ENCODE assay signal across 23 cellular contexts in the genomic region with DNA sequence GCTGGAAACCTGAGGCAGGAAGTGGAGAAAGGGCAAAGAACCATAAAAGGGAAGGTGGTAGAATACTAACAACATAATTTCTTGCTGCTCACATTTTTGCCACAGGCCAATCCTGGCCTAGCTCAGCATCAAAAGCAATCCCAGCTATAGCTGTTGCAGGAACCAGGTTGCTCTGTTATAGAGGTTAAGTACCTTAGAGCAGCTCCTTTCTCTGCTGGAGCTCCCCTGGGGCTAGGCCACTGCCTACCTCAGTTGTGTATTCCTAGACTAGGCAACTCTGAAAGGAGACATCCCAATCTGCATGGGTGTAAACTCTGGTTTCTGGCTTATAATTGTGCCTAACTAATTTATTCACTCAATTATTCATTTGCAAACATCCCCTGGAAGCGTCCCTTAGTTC.
"Had no signal": no experiment of that assay in that cellular context is flagged by ENCODE, and none has a peak within 500 bp of the region (broad histone marks: within the 10 kb centered on the region; RNA-seq: fewer than 3 reads in every experiment).

No MANE protein-coding gene starts in this region.

- H3K4me3 Mint-ChIP-seq: mesothelial cell of epicardium, naive B cell had no signal

- H3K27me3 ChIP-seq: colonic mucosa, dorsolateral prefrontal cortex, esophagus muscularis mucosa, gastroesophageal sphincter, hepatocyte, left lung had no signal

- H3K79me2 ChIP-seq: hepatocyte had no signal

- H3K27ac ChIP-seq: colonic mucosa, dorsolateral prefrontal cortex, esophagus muscularis mucosa, foreskin keratinocyte, gastroesophageal sphincter, heart left ventricle, hepatocyte, left lung, lower lobe of right lung had no signal

- H3K9me3 ChIP-seq: colonic mucosa, esophagus muscularis mucosa, gastroesophageal sphincter, left lung, lower lobe of right lung, mucosa of descending colon had no signal

- H3K4me1 Mint-ChIP-seq: mesothelial cell of epicardium had no signal

- H3K36me3 Mint-ChIP-seq: mesothelial cell of epicardium had no signal

- H3K36me3 ChIP-seq: colonic mucosa, esophagus muscularis mucosa, gastroesophageal sphincter, heart left ventricle, left lung, lower lobe of right lung had no signal

- H3K4me2 ChIP-seq: hepatocyte had no signal

- H3K4me1 ChIP-seq: colonic mucosa, esophagus muscularis mucosa, foreskin keratinocyte, gastroesophageal sphincter, heart left ventricle, left lung, lower lobe of right lung had no signal

- H2AFZ ChIP-seq: hepatocyte had no signal

- H3K4me3 ChIP-seq: colonic mucosa, dorsolateral prefrontal cortex, esophagus muscularis mucosa, gastroesophageal sphincter, heart left ventricle, hepatocyte, left lung, lower lobe of right lung, mucosa of descending colon had no signal

- DNase-seq: colonic mucosa; dermis blood vessel endothelial cell; dorsolateral prefrontal cortex; effector CD4-positive, alpha-beta T cell; effector memory CD4-positive, alpha-beta T cell; foreskin keratinocyte; heart left ventricle; hypothalamus; left cardiac atrium; left lung; left ventricle myocardium superior; lower lobe of right lung; mesenchymal stem cell; mucosa of descending colon; naive B cell had no signal

- H3K27ac Mint-ChIP-seq: mesothelial cell of epicardium, naive B cell had no signal

- FAIRE-seq: endothelial cell of umbilical vein, frontal cortex, islet of Langerhans, keratinocyte had no signal

- ATAC-seq: foreskin keratinocyte, gastroesophageal sphincter, heart left ventricle, left cardiac atrium, left lung, left ventricle myocardium superior, lower lobe of right lung, mucosa of descending colon had no signal
